In the genomic region with DNA sequence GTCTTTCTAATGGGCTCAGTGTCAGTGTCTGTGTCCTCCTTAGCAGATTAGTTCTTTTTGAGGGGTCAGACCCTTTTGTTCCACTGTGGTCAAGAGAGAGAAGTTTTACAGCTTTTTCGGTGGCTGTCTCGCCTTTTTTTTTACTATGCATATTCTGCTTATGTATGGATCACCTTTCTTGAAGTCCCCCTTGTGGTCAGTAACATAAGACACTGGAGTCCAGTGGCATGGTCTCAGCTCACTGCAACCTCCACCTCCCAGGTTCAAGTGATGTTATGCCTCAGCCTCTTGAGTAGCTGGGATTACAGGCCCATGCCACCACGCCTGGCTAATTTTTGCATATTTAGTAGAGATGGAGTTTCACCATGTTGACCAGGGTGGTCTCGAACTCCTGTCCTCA, we compare ENCODE assay signal across 14 cellular contexts. TPM values are rescaled to one million over a fixed set of nuclear protein-coding genes. Genes with fewer than 3 reads are reported as not detected.
DNase-seq lines count a peak whose midpoint lies in the region; ATAC-seq and TF ChIP-seq lines count a peak whose summit lies in the region.
"Had no signal": no experiment of that assay in that cellular context is flagged by ENCODE, and none has a peak within 500 bp of the region (broad histone marks: within the 10 kb centered on the region; RNA-seq: fewer than 3 reads in every experiment).

No MANE protein-coding gene starts in this region.

- TF ChIP-seq POLR2A in erythroblast (IDR thresholded peaks at IDR 0.05; ENCODE audit: low read length): no peak

- intact Hi-C loops in left ventricle myocardium inferior (cut with micrococcal nuclease) (no loop called here), cardiac septum (cut with DNase I) (no loop called here), posterior vena cava (cut with DNase I) (no loop called here)

- TF ChIP-seq CTCF in left ventricle myocardium inferior (IDR thresholded peaks at IDR 0.05; ENCODE audit: borderline replicate concordance): peak; percentile 9

- no peaks in the 10 kb centered on the region for H3K36me3 ChIP-seq in left ventricle myocardium inferior

- no peaks in the 10 kb centered on the region for H3K27me3 ChIP-seq in left ventricle myocardium inferior (ENCODE audit: low read depth)

- H3K4me3 ChIP-seq in left ventricle myocardium inferior: no peak overlapping the region

- no peaks in the 10 kb centered on the region for H3K9me3 ChIP-seq in left ventricle myocardium inferior (replicated peaks)
- H3K9me3 ChIP-seq: SK-N-SH had no signal

- DNase-seq in left ventricle myocardium inferior (no peak), cardiac septum (ENCODE audit: low spot score) (no peak), SK-MEL-5 (ENCODE audit: low read depth, low spot score) (peak; percentile 16), erythroblast (lab: John Stamatoyannopoulos, UW) (peak; percentile 27 to 53), posterior vena cava (ENCODE audit: low spot score) (no peak), DMS79 treated with DMSO at 0.1 percent for 48 hours (lab: John Stamatoyannopoulos, UW) (no peak)
- no peak for DNase-seq in activated T-cell treated with anti-CD3 and anti-CD28 coated beads, Interleukin-2, amount 50 U/mL, for 48 hours
- DNase-seq: DND-41, GF-D8, NCI-H2107, SK-N-SH had no signal

- ATAC-seq in HG03442 (IDR thresholded peaks at IDR 0.05; ENCODE audit: unreplicated experiment): no peak
- ATAC-seq: Panc1, Right ventricle myocardium inferior had no signal

- in situ Hi-C loops in SK-MEL-5 (cut with HindIII; ENCODE audit: low pct_unique_long_range_greater_than_20kb, low sequenced_read_pairs): no loop called here

- peaks cover 5% of the 10 kb centered on the region for H3K4me1 ChIP-seq in left ventricle myocardium inferior

- no peak overlapping the region for H3K27ac ChIP-seq in left ventricle myocardium inferior (replicated peaks)

RNA-seq across cellular contexts. Expression of gene PGRMC2, which starts 54.0 kb away (rescaled TPM):
- 65.4 TPM for total RNA-seq in left ventricle myocardium inferior
- total RNA-seq in cardiac septum: 61.9 TPM
- total RNA-seq in SK-MEL-5 (2014; rRNA removed; shearing (Covaris generic)): 20.3 and 25.4 TPM in 2 replicates
- polyA plus RNA-seq in SK-MEL-5 (2015; cell fraction: cytosol; rRNA removed): 28.5 and 31.1 TPM in 2 replicates
- polyA plus RNA-seq in SK-MEL-5 (2015; cell fraction: nucleus; rRNA removed): 12.6 and 22.1 TPM in 2 replicates
- 10 to 100 TPM; 69.6 to 77.8 TPM for total RNA-seq in posterior vena cava

Comparison
In these comparisons a context has a peak if more than half of its experiments do, and no peak if none do; other contexts are left out.
1. DNase-seq: peak in SK-MEL-5 (single experiment) and erythroblast (2 of 2); none in left ventricle myocardium inferior (single experiment), cardiac septum (single experiment), activated T-cell treated with anti-CD3 and anti-CD28 coated beads, Interleukin-2, amount 50 U/mL, for 48 hours (0 of 2), posterior vena cava (single experiment) and DMS79 treated with DMSO at 0.1 percent for 48 hours (single experiment).